ENCODE assay signal across 24 cellular contexts in the genomic region with DNA sequence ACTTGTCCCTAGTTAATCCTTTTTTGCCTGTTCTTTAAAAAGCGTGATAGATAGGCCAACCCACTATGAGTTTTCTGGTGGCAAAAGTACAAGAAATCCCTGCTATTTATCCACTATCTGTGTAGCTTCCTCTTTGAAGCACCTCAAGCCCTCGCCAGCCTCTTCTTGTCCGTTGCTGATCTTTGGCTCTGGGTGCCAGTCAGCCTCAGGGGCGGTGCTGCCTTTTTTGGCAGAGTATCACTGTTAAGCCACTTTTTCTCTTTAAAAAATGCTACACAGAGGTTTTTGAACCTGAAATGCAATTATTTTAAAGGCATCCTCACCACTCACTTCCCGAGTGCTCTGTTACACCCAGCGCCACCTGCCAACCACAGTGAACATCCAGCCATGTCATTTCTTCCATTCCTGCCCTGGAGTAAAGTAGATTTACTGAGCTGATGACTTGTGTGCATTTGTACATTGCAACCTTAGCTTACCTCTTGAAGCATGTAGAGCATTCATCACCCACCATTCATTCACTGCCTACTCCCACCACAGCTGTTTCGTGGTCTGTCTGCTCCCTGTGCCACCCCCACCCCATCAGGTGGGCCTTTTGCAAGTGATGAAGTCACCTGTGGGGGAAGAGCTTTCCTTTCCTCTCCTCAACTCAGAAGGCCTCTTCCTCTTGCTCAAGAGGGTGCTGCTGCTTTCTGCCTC.
DNase-seq lines count a peak whose midpoint lies in the region; ATAC-seq, FAIRE-seq and TF ChIP-seq lines count a peak whose summit lies in the region.
"Had no signal": no experiment of that assay in that cellular context is flagged by ENCODE, and none has a peak within 500 bp of the region (broad histone marks: within the 10 kb centered on the region; RNA-seq: fewer than 3 reads in every experiment).

No MANE protein-coding gene starts in this region.

- H3K36me3 Mint-ChIP-seq in progenitor cell of endocrine pancreas (ENCODE audit: insufficient read depth): peaks cover 23% of the 10 kb centered on the region
- H3K36me3 Mint-ChIP-seq: naive thymus-derived CD8-positive, alpha-beta T cell had no signal

- FAIRE-seq in HepG2 (lab: Jason Lieb, UNC): no peak
- peak; percentile 30 for FAIRE-seq in urothelium cell line (lab: Jason Lieb, UNC)

- in situ Hi-C loops in HepG2 (cut with HindIII; ENCODE audit: extremely low pct_ligation_motif_present, low pct_unique_long_range_greater_than_20kb): no loop called here

- no peaks in the 10 kb centered on the region for H3K9me2 ChIP-seq in PC-3 (replicated peaks; ENCODE audit: low read length)

- TF ChIP-seq POLR2A in HepG2 (IDR thresholded peaks at IDR 0.05; ENCODE audit: insufficient read depth in 1 of 2, low read depth in 2 of 2, low read length in 2 of 2): no peak

- TF ChIP-seq RAD21 in liver (IDR thresholded peaks at IDR 0.05): no peak
- TF ChIP-seq RAD21 in HepG2 (CRISPR knock-in tag; IDR thresholded peaks at IDR 0.05): no peak

- peaks cover 29% of the 10 kb centered on the region for H3K4me1 Mint-ChIP-seq in progenitor cell of endocrine pancreas (ENCODE audit: low read depth)

- 53% methylated on average over 7 of the region's 7 CpGs for WGBS in liver
- WGBS in HepG2 (ENCODE audit: low lambda C conversion rate): 66% methylated on average over 7 of the region's 7 CpGs

- H3K36me3 ChIP-seq in liver (ENCODE audit: control insufficient read depth in 4 of 4, insufficient read depth in 3 of 4, low read depth in 1 of 4, low read length in 3 of 4): no peaks in the 10 kb centered on the region
- H3K36me3 ChIP-seq in HepG2 (replicated peaks in 1 of 2; ENCODE audit: control insufficient read depth in 1 of 2, insufficient read depth in 2 of 2, low read length in 2 of 2): no peaks in the 10 kb centered on the region
- no peaks in the 10 kb centered on the region for H3K36me3 ChIP-seq in PC-3 (ENCODE audit: low read depth, low read length)
- H3K36me3 ChIP-seq: SJSA1 had no signal

- no peak overlapping the region for H3K27ac Mint-ChIP-seq in progenitor cell of endocrine pancreas
- H3K27ac Mint-ChIP-seq: activated CD4-positive, alpha-beta T cell treated with anti-CD3 and anti-CD28 coated beads, Interleukin-2, amount 10 ng/mL, durations not matched to agents 7 days and 5 days; dendritic cell treated with granulocyte-macrophage colony-stimulating factor and Interleukin-4, amounts not matched to agents 40 ng/mL and 50 ng/mL, for 4 days had no signal

- H3K4me3 ChIP-seq in liver (ENCODE audit: low read depth in 1 of 3, low read length in 3 of 3) (no peak overlapping the region), HepG2 (replicated peaks in 1 of 3; ENCODE audit: insufficient read depth in 1 of 3, low read depth in 2 of 3, low read length in 3 of 3) (no peak overlapping the region), PC-3 (ENCODE audit: low read length) (no peak overlapping the region)
- H3K4me3 ChIP-seq: SJSA1 had no signal

- no peak for TF ChIP-seq CTCF in liver (IDR thresholded peaks at IDR 0.05; ENCODE audit: low read depth, low read length, missing input control)
- TF ChIP-seq CTCF in HepG2 (CRISPR knock-in tag; IDR thresholded peaks at IDR 0.05): no peak
- no peak for TF ChIP-seq CTCF in progenitor cell of endocrine pancreas (IDR thresholded peaks at IDR 0.05; ENCODE audit: unreplicated experiment)
- no peak for TF ChIP-seq CTCF in PC-3 (conservative IDR thresholded peaks at IDR 0.05; ENCODE audit: low read depth, low read length)

- H3K79me2 ChIP-seq in HepG2 (ENCODE audit: insufficient read depth, low read length) (no peaks in the 10 kb centered on the region), PC-3 (ENCODE audit: low read length) (no peaks in the 10 kb centered on the region)
- H3K79me2 ChIP-seq: parathyroid adenoma had no signal

- no peak overlapping the region for H3K4me2 ChIP-seq in HepG2 (ENCODE audit: low read depth, low read length)
- H3K4me2 ChIP-seq in PC-3 (ENCODE audit: low read length): no peak overlapping the region

- TF ChIP-seq EP300 in HepG2 (IDR thresholded peaks at IDR 0.05; ENCODE audit: low read depth in 2 of 2, low read length in 2 of 2) (no peak), HepG2 (CRISPR knock-in tag; IDR thresholded peaks at IDR 0.05; ENCODE audit: borderline replicate concordance) (no peak)

- no peaks in the 10 kb centered on the region for H3K27me3 ChIP-seq in liver (ENCODE audit: control insufficient read depth in 4 of 4, insufficient read depth in 4 of 4, low read length in 3 of 4)
- no peaks in the 10 kb centered on the region for H3K27me3 ChIP-seq in HepG2 (ENCODE audit: control insufficient read depth in 1 of 2, insufficient read depth in 2 of 2, low read length in 2 of 2)
- no peaks in the 10 kb centered on the region for H3K27me3 ChIP-seq in PC-3 (ENCODE audit: low read length)
- H3K27me3 ChIP-seq: SJSA1 had no signal

- POLR2A ChIA-PET in HepG2 (lab: Yijun Ruan, JAX) (no interaction called here), PC-3 (lab: Charles Lee; ENCODE audit: unreplicated experiment) (no interaction called here)

- peaks cover 5% of the 10 kb centered on the region for H3K9me3 Mint-ChIP-seq in progenitor cell of endocrine pancreas (ENCODE audit: low read depth)
- H3K9me3 Mint-ChIP-seq: dendritic cell treated with granulocyte-macrophage colony-stimulating factor and Interleukin-4, amounts not matched to agents 40 ng/mL and 50 ng/mL, for 4 days had no signal

- intact Hi-C loops in HepG2 (cut with micrococcal nuclease; ENCODE audit: unreplicated experiment) (loop anchor here (10.0 kb wide), 1 partner anchor 1063 kb away; no protein-coding TSS in a partner anchor), PC-3 (cut with micrococcal nuclease) (no loop called here)

- DNase-seq in HepG2 (ENCODE audit: low spot score): no peak
- DNase-seq in RPMI8226: peak; percentile 49
- DNase-seq in left kidney (ENCODE audit: low read depth, low spot score): peak; percentile 61
- DNase-seq in urothelium cell line (ENCODE audit: low spot score): no peak
- no peak for DNase-seq in NCI-H1105 treated with DMSO at 0.1 percent for 48 hours (lab: John Stamatoyannopoulos, UW)
- DNase-seq in progenitor cell of endocrine pancreas (ENCODE audit: low spot score, unreplicated experiment): no peak
- no peak for DNase-seq in PC-3
- DNase-seq: activated CD4-positive, alpha-beta T cell treated with anti-CD3 and anti-CD28 coated beads, Interleukin-2, amount 10 ng/mL, durations not matched to agents 7 days and 5 days; activated CD8-positive, alpha-beta memory T cell treated with anti-CD3 and anti-CD28 coated beads, Interleukin-2, amount 50 U/mL, for 48 hours; GDM1; glutamatergic neuron; HCEC 1CT; KBM-7; left cardiac atrium; mesendoderm; naive thymus-derived CD8-positive, alpha-beta T cell; NCI-H187 treated with DMSO at 0.1 percent for 48 hours; NCI-H446 treated with DMSO at 0.1 percent for 48 hours; T-helper 1 cell had no signal

- H3K9ac ChIP-seq in liver (ENCODE audit: low read depth in 1 of 2, low read length in 2 of 2): no peak overlapping the region
- H3K9ac ChIP-seq in HepG2 (ENCODE audit: insufficient read depth, low read depth, low read length): no peak overlapping the region
- no peak overlapping the region for H3K9ac ChIP-seq in PC-3 (ENCODE audit: low read length)
- H3K9ac ChIP-seq: parathyroid adenoma had no signal

- H2AFZ ChIP-seq in HepG2 (ENCODE audit: low read length) (no peak overlapping the region), PC-3 (ENCODE audit: low read length) (no peak overlapping the region)
- H2AFZ ChIP-seq: parathyroid adenoma had no signal

- CTCF ChIA-PET in HepG2 (lab: Yijun Ruan, JAX; ENCODE audit: low intra/inter-chr PET ratio, low total read pairs) (no interaction called here), PC-3 (lab: Charles Lee) (no interaction called here)

- H4K20me1 ChIP-seq in HepG2 (ENCODE audit: insufficient read depth, low read length): no peaks in the 10 kb centered on the region
- no peaks in the 10 kb centered on the region for H4K20me1 ChIP-seq in PC-3 (ENCODE audit: low read length)

- H3K27ac ChIP-seq in liver (ENCODE audit: low read depth in 1 of 2, low read length in 2 of 2) (no peak overlapping the region), HepG2 (ENCODE audit: extremely low read length, insufficient read depth, low read length) (no peak overlapping the region), PC-3 (ENCODE audit: low read length) (no peak overlapping the region)
- H3K27ac ChIP-seq: parathyroid adenoma, SJSA1 had no signal

- H3K4me1 ChIP-seq in liver (ENCODE audit: control insufficient read depth in 4 of 4, insufficient read depth in 4 of 4, low read length in 3 of 4): peaks cover 5 to 57% (median 38%) of the 10 kb centered on the region in 4 donors
- H3K4me1 ChIP-seq in HepG2 (ENCODE audit: insufficient read depth, low read length): no peaks in the 10 kb centered on the region
- no peaks in the 10 kb centered on the region for H3K4me1 ChIP-seq in PC-3 (ENCODE audit: insufficient read depth, low read length)
- H3K4me1 ChIP-seq: parathyroid adenoma, SJSA1 had no signal

- no peak overlapping the region for H3K4me3 Mint-ChIP-seq in progenitor cell of endocrine pancreas (ENCODE audit: low read depth)
- H3K4me3 Mint-ChIP-seq: activated CD4-positive, alpha-beta T cell treated with anti-CD3 and anti-CD28 coated beads, Interleukin-2, amount 10 ng/mL, durations not matched to agents 7 days and 5 days; dendritic cell treated with granulocyte-macrophage colony-stimulating factor and Interleukin-4, amounts not matched to agents 40 ng/mL and 50 ng/mL, for 4 days had no signal

- H3K9me3 ChIP-seq in liver (ENCODE audit: control insufficient read depth in 4 of 4, low read length in 3 of 4) (peaks cover 0 to 2% (median 0%) of the 10 kb centered on the region in 4 donors), HepG2 (ENCODE audit: low read length) (no peaks in the 10 kb centered on the region), PC-3 (ENCODE audit: low read length) (no peaks in the 10 kb centered on the region)
- H3K9me3 ChIP-seq: SJSA1 had no signal

- peaks cover 50% of the 10 kb centered on the region for H3K27me3 Mint-ChIP-seq in progenitor cell of endocrine pancreas
- H3K27me3 Mint-ChIP-seq: activated CD4-positive, alpha-beta T cell treated with anti-CD3 and anti-CD28 coated beads, Interleukin-2, amount 10 ng/mL, durations not matched to agents 7 days and 5 days; dendritic cell treated with granulocyte-macrophage colony-stimulating factor and Interleukin-4, amounts not matched to agents 40 ng/mL and 50 ng/mL, for 4 days had no signal

- BruUV-seq in HepG2 (replicated peaks; lab: Mats Ljungman, UMichigan) (no TSS peak), PC-3 (replicated peaks; lab: Mats Ljungman, UMichigan) (no TSS peak)

- ATAC-seq in HepG2 (no peak), PC-3 (no peak)
- ATAC-seq: left cardiac atrium; naive thymus-derived CD8-positive, alpha-beta T cell; Panc1 had no signal

- H3F3A ChIP-seq in PC-3 (ENCODE audit: low read length, unreplicated experiment): no peaks in the 10 kb centered on the region

TF ChIP-seq in liver, 16 proteins besides CTCF, POLR2A, EP300 and RAD21 (continues in another document):
- TF ChIP-seq RXRA (IDR thresholded peaks at IDR 0.05) (peak; percentile 30 to 56), EGR1 (IDR thresholded peaks at IDR 0.05; ENCODE audit: low read depth in 2 of 2) (no peak)

Comparison
In these comparisons a context has a peak if more than half of its experiments do, and no peak if none do; other contexts are left out.
1. DNase-seq: peak in RPMI8226 (single experiment) and left kidney (single experiment); none in HepG2 (single experiment), urothelium cell line (single experiment), NCI-H1105 treated with DMSO at 0.1 percent for 48 hours (single experiment), progenitor cell of endocrine pancreas (single experiment) and PC-3 (single experiment).